1 cellular context compared by ENCODE assay signal in the genomic region with DNA sequence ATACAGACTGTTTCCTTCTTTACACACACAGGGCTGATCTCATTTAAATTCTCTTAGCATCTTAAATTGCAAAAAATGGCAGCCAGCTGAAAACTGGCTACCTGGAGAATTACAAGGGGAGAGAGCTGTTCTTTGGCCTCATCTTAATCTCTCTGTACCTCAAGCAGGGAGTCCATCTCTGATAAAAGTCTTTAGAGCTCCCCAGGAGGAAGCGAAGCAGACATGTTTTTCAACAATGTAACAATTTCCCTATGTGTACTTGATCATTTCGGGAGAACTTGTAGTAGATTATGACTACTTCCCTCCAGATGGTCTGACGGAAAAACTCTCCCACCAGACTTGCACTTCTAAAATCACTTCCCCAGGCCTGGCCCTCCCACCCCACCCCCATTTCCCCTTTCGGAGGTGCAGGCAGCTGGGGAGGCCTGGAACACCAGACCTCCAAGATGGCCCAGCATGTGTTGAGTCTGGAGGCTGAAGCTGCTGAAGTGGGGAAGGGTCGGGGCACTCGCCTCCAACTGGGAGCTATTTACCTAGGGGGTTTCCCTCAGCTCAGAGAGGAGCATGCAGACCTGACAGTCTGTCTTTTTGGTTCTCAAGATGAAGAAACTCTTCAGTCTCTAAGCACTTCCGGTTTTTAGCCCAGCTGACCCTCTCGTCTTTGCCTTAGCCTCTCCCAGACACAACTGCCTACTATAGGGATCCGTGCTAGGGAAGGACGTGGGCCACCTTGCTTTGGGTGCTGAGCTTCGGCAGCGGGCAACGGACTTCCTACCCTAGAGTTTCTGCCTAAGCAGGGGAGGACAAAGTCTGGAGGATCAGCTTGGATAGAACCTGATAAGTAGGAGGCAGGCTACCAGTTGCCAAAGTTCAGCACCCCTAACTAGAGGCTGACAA.
TF ChIP-seq lines count a peak whose summit lies in the region.

No MANE protein-coding gene starts in this region.

TF ChIP-seq in GM23338, 12 proteins besides CTCF, POLR2A, EP300 and RAD21 (continued from another document):
- TF ChIP-seq, protein P1, sequence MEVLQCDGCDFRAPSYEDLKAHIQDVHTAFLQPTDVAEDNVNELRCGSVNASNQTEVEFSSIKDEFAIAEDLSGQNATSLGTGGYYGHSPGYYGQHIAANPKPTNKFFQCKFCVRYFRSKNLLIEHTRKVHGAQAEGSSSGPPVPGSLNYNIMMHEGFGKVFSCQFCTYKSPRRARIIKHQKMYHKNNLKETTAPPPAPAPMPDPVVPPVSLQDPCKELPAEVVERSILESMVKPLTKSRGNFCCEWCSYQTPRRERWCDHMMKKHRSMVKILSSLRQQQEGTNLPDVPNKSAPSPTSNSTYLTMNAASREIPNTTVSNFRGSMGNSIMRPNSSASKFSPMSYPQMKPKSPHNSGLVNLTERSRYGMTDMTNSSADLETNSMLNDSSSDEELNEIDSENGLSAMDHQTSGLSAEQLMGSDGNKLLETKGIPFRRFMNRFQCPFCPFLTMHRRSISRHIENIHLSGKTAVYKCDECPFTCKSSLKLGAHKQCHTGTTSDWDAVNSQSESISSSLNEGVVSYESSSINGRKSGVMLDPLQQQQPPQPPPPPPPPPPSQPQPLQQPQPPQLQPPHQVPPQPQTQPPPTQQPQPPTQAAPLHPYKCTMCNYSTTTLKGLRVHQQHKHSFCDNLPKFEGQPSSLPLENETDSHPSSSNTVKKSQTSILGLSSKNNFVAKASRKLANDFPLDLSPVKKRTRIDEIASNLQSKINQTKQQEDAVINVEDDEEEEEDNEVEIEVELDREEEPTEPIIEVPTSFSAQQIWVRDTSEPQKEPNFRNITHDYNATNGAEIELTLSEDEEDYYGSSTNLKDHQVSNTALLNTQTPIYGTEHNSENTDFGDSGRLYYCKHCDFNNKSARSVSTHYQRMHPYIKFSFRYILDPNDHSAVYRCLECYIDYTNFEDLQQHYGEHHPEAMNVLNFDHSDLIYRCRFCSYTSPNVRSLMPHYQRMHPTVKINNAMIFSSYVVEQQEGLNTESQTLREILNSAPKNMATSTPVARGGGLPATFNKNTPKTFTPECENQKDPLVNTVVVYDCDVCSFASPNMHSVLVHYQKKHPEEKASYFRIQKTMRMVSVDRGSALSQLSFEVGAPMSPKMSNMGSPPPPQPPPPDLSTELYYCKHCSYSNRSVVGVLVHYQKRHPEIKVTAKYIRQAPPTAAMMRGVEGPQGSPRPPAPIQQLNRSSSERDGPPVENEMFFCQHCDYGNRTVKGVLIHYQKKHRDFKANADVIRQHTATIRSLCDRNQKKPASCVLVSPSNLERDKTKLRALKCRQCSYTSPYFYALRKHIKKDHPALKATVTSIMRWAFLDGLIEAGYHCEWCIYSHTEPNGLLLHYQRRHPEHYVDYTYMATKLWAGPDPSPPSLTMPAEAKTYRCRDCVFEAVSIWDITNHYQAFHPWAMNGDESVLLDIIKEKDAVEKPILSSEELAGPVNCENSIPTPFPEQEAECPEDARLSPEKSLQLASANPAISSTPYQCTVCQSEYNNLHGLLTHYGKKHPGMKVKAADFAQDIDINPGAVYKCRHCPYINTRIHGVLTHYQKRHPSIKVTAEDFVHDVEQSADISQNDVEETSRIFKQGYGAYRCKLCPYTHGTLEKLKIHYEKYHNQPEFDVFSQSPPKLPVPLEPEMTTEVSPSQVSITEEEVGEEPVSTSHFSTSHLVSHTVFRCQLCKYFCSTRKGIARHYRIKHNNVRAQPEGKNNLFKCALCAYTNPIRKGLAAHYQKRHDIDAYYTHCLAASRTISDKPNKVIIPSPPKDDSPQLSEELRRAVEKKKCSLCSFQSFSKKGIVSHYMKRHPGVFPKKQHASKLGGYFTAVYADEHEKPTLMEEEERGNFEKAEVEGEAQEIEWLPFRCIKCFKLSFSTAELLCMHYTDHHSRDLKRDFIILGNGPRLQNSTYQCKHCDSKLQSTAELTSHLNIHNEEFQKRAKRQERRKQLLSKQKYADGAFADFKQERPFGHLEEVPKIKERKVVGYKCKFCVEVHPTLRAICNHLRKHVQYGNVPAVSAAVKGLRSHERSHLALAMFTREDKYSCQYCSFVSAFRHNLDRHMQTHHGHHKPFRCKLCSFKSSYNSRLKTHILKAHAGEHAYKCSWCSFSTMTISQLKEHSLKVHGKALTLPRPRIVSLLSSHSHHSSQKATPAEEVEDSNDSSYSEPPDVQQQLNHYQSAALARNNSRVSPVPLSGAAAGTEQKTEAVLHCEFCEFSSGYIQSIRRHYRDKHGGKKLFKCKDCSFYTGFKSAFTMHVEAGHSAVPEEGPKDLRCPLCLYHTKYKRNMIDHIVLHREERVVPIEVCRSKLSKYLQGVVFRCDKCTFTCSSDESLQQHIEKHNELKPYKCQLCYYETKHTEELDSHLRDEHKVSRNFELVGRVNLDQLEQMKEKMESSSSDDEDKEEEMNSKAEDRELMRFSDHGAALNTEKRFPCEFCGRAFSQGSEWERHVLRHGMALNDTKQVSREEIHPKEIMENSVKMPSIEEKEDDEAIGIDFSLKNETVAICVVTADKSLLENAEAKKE (CRISPR knock-in tag; IDR thresholded peaks at IDR 0.05): no peak
- no peak for TF ChIP-seq EZH2phosphoT487 (IDR thresholded peaks at IDR 0.05; ENCODE audit: unreplicated experiment)
